ENCODE assay signal across 15 cellular contexts in the genomic region with DNA sequence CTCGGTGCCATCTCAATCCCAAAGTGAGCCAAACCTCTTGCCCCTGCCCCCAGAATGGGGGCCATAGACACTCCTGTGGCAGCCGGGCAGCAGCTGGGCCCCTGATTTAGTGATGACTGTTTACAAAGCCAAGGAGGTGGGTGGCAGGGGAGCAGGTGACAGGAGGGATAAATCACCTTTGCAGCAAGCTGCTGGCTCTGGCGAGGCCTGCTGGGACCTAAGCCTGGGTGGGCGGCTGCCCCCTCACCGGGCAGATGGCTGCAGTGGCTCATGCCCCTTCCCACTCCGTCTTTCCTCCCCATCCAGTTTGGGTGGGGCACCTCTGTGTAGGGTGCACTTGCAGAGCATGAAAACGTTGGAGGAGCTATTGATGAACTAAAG.
"Had no signal": no experiment of that assay in that cellular context is flagged by ENCODE, and none has a peak within 500 bp of the region (broad histone marks: within the 10 kb centered on the region; RNA-seq: fewer than 3 reads in every experiment).

No MANE protein-coding gene starts in this region.

- H3K36me3 Mint-ChIP-seq: activated naive CD8-positive, alpha-beta T cell treated with anti-CD3 and anti-CD28 coated beads, Interleukin-2, amount 10 ng/mL, durations not matched to agents 7 days and 5 days had no signal

- H3K27ac Mint-ChIP-seq: activated naive CD8-positive, alpha-beta T cell treated with anti-CD3 and anti-CD28 coated beads, Interleukin-2, amount 10 ng/mL, durations not matched to agents 7 days and 5 days; stimulated activated naive CD8-positive, alpha-beta T cell treated with anti-CD3 and anti-CD28 coated beads, Interleukin-15, amount 100 ng/mL, for 72 hours; T-helper 2 cell treated with Interferon-gamma antibody and Interleukin-4, amounts not matched to agents 5 μg/mL and 100 μg/mL, for 36 hours had no signal

- H3K4me1 ChIP-seq: foreskin keratinocyte, uterus had no signal

- H3K27me3 ChIP-seq: ovary, uterus had no signal

- H3K9me3 Mint-ChIP-seq: activated naive CD8-positive, alpha-beta T cell treated with anti-CD3 and anti-CD28 coated beads, Interleukin-2, amount 10 ng/mL, durations not matched to agents 7 days and 5 days; activated T-cell treated with anti-CD3 and anti-CD28 coated beads, Interleukin-2, amount 50 U/mL, for 4 hours; neural crest cell; stimulated activated naive CD8-positive, alpha-beta T cell treated with anti-CD3 and anti-CD28 coated beads, Interleukin-15, amount 100 ng/mL, for 72 hours; T-helper 2 cell treated with Interferon-gamma antibody and Interleukin-4, amounts not matched to agents 5 μg/mL and 100 μg/mL, for 36 hours had no signal

- DNase-seq: activated CD4-positive, alpha-beta T cell treated with anti-CD3 and anti-CD28 coated beads for 1 hour; activated CD4-positive, alpha-beta T cell treated with anti-CD3 and anti-CD28 coated beads, Interleukin-2, amount 50 U/mL, for 48 hours; activated gamma-delta T cell treated with Interleukin-2 at 50 U/mL for 16 hours; activated naive CD8-positive, alpha-beta T cell treated with anti-CD3 and anti-CD28 coated beads, Interleukin-2, amount 10 ng/mL, durations not matched to agents 7 days and 5 days; activated T-cell treated with anti-CD3 and anti-CD28 coated beads, Interleukin-2, amount 50 U/mL, for 4 hours; foreskin keratinocyte; islet precursor cell; ovary; stimulated activated CD4-positive, alpha-beta T cell treated with anti-CD3 and anti-CD28 coated beads, Interleukin-4, amount 100 ng/mL, for 4 hours; stimulated activated naive CD8-positive, alpha-beta T cell treated with anti-CD3 and anti-CD28 coated beads, Interleukin-15, amount 100 ng/mL, for 72 hours; uterus had no signal

- H3K36me3 ChIP-seq: heart left ventricle, ovary, thoracic aorta, uterus had no signal

- H3K9me3 ChIP-seq: heart left ventricle, ovary, thoracic aorta, uterus had no signal

- H3K4me3 Mint-ChIP-seq: activated naive CD8-positive, alpha-beta T cell treated with anti-CD3 and anti-CD28 coated beads, Interleukin-2, amount 10 ng/mL, durations not matched to agents 7 days and 5 days; activated T-cell treated with anti-CD3 and anti-CD28 coated beads, Interleukin-2, amount 50 U/mL, for 4 hours; neural crest cell; stimulated activated naive CD8-positive, alpha-beta T cell treated with anti-CD3 and anti-CD28 coated beads, Interleukin-15, amount 100 ng/mL, for 72 hours; T-helper 2 cell treated with Interferon-gamma antibody and Interleukin-4, amounts not matched to agents 5 μg/mL and 100 μg/mL, for 36 hours had no signal

- H3K4me3 ChIP-seq: heart left ventricle, ovary, thoracic aorta, uterus had no signal

- H3K27ac ChIP-seq: foreskin keratinocyte, ovary, thoracic aorta, uterus had no signal
